ENCODE assay signal across 1 cellular context in genomic region chr3:10515884-10516495, GRCh38.
TF ChIP-seq lines count a peak whose summit lies in the region.

No MANE protein-coding gene starts in this region.

TF ChIP-seq in SK-N-SH treated with all-trans-retinoic acid at 6 μM for 48 hours, 23 proteins besides CTCF, POLR2A, EP300 and RAD21 (continued from another document):
- TF ChIP-seq TCF4 (CRISPR knock-in tag; IDR thresholded peaks at IDR 0.05; ENCODE audit: borderline replicate concordance) (no peak), TOX (CRISPR knock-in tag; IDR thresholded peaks at IDR 0.05; ENCODE audit: borderline replicate concordance) (no peak), PATZ1 (CRISPR knock-in tag; IDR thresholded peaks at IDR 0.05; ENCODE audit: borderline replicate concordance) (no peak), ISL1 (CRISPR knock-in tag; IDR thresholded peaks at IDR 0.05) (no peak), POU6F1 (CRISPR knock-in tag; IDR thresholded peaks at IDR 0.05; ENCODE audit: borderline replicate concordance, low read depth) (no peak), ZC3H10 (CRISPR knock-in tag; IDR thresholded peaks at IDR 0.05) (no peak)
